Comparison of ENCODE assay signal across 16 cellular contexts in genomic region chr14:79749051-79749450, GRCh38.
"Had no signal": no experiment of that assay in that cellular context is flagged by ENCODE, and none has a peak within 500 bp of the region (broad histone marks: within the 10 kb centered on the region; RNA-seq: fewer than 3 reads in every experiment).

No MANE protein-coding gene starts in this region.

- H3K9me3 ChIP-seq: gastroesophageal sphincter, prostate gland, upper lobe of left lung had no signal

- H3K36me3 ChIP-seq: gastroesophageal sphincter, prostate gland, upper lobe of left lung had no signal

- H3K4me3 ChIP-seq: gastroesophageal sphincter, prostate gland, upper lobe of left lung had no signal

- H3K27ac ChIP-seq: epithelial cell of prostate, gastroesophageal sphincter, prostate gland, upper lobe of left lung had no signal

- H3K27me3 ChIP-seq: gastroesophageal sphincter, upper lobe of left lung had no signal

- DNase-seq: activated CD4-positive, alpha-beta memory T cell treated with anti-CD3 and anti-CD28 coated beads for 36 hours; activated CD4-positive, alpha-beta T cell treated with anti-CD3 and anti-CD28 coated beads for 48 hours; activated naive CD4-positive, alpha-beta T cell treated with anti-CD3 and anti-CD28 coated beads for 36 hours; activated naive CD8-positive, alpha-beta T cell treated with anti-CD3 and anti-CD28 coated beads, Interleukin-2, amount 10 ng/mL, durations not matched to agents 7 days and 5 days; activated T-cell treated with anti-CD3 and anti-CD28 coated beads, Interleukin-2, amount 50 U/mL, for 48 hours; amniotic stem cell; head of caudate nucleus; midbrain; stimulated activated CD4-positive, alpha-beta T cell treated with anti-CD3 and anti-CD28 coated beads, Interleukin-2, amount 100 ng/mL, for 48 hours; stimulated activated CD8-positive, alpha-beta memory T cell treated with anti-CD3 and anti-CD28 coated beads, Interleukin-4, amount 100 ng/mL, for 48 hours; stimulated activated naive CD4-positive, alpha-beta T cell; T1000; upper lobe of left lung had no signal

- H3K4me1 ChIP-seq: gastroesophageal sphincter, prostate gland, upper lobe of left lung had no signal
